In the genomic region with DNA sequence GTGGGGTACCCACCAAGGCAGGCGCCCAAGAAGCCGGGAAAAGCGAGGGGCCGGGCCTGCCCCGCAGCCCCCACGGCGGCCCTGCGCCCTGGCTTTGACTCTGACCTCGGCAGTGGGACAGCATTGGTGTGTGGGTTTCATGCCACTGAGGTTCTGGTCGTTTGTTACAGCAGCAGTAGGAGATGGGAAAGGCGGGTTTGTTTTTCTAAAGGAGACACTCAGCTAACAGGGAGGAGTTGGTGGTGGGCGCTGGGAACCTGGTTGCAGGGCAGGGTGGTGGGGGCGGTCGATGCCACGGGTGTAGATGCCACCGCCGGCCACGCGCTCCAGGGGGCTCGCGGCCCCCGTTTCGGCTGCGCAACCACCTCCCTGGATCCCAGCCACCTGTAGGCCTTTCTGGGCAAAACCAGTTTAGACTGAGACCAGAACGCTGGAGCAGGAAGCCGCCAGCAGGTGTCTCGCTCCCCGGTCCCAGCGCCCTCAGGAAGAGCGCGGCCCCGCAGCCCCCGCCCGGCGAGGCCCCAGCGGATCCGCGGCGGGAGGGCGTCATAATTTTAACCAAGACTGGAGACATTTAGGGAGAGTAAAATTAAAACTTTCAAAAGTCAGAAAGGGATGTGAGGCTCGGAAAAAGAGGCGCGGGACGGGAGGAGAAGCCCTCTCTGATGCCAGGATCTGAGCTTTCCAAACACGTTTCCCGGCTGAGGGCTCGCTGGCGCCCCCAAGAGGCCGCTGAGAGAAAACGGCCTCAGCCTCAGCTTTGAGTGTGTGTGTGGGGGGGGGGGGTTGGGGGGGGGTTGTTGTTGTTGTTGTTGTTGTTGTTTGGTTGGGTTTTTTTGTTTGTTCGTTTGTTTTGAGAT, we compare ENCODE assay signal across 2 cellular contexts.
A peak's percentile ranks its signal among the peaks of the same experiment; 100 is the strongest.
TF ChIP-seq lines count a peak whose summit lies in the region.

No MANE protein-coding gene starts in this region.

TF ChIP-seq in WTC11, 78 proteins besides CTCF, POLR2A, EP300 and RAD21 (continued from another document):
- TF ChIP-seq, protein P1, sequence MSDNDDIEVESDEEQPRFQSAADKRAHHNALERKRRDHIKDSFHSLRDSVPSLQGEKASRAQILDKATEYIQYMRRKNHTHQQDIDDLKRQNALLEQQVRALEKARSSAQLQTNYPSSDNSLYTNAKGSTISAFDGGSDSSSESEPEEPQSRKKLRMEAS (CRISPR knock-in tag; IDR thresholded peaks at IDR 0.05) = 0 out of 2 replicates have a peak, but pooled peaks have one; percentile 29

TF ChIP-seq in liver, 16 proteins besides CTCF, POLR2A, EP300 and RAD21 (continued from another document):
- TF ChIP-seq, protein P2, sequence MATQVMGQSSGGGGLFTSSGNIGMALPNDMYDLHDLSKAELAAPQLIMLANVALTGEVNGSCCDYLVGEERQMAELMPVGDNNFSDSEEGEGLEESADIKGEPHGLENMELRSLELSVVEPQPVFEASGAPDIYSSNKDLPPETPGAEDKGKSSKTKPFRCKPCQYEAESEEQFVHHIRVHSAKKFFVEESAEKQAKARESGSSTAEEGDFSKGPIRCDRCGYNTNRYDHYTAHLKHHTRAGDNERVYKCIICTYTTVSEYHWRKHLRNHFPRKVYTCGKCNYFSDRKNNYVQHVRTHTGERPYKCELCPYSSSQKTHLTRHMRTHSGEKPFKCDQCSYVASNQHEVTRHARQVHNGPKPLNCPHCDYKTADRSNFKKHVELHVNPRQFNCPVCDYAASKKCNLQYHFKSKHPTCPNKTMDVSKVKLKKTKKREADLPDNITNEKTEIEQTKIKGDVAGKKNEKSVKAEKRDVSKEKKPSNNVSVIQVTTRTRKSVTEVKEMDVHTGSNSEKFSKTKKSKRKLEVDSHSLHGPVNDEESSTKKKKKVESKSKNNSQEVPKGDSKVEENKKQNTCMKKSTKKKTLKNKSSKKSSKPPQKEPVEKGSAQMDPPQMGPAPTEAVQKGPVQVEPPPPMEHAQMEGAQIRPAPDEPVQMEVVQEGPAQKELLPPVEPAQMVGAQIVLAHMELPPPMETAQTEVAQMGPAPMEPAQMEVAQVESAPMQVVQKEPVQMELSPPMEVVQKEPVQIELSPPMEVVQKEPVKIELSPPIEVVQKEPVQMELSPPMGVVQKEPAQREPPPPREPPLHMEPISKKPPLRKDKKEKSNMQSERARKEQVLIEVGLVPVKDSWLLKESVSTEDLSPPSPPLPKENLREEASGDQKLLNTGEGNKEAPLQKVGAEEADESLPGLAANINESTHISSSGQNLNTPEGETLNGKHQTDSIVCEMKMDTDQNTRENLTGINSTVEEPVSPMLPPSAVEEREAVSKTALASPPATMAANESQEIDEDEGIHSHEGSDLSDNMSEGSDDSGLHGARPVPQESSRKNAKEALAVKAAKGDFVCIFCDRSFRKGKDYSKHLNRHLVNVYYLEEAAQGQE (IDR thresholded peaks at IDR 0.05) = no peak
- TF ChIP-seq, protein P3, sequence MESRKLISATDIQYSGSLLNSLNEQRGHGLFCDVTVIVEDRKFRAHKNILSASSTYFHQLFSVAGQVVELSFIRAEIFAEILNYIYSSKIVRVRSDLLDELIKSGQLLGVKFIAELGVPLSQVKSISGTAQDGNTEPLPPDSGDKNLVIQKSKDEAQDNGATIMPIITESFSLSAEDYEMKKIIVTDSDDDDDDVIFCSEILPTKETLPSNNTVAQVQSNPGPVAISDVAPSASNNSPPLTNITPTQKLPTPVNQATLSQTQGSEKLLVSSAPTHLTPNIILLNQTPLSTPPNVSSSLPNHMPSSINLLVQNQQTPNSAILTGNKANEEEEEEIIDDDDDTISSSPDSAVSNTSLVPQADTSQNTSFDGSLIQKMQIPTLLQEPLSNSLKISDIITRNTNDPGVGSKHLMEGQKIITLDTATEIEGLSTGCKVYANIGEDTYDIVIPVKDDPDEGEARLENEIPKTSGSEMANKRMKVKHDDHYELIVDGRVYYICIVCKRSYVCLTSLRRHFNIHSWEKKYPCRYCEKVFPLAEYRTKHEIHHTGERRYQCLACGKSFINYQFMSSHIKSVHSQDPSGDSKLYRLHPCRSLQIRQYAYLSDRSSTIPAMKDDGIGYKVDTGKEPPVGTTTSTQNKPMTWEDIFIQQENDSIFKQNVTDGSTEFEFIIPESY (IDR thresholded peaks at IDR 0.05) = no peak
